ENCODE assay signal across 8 cellular contexts in the genomic region with DNA sequence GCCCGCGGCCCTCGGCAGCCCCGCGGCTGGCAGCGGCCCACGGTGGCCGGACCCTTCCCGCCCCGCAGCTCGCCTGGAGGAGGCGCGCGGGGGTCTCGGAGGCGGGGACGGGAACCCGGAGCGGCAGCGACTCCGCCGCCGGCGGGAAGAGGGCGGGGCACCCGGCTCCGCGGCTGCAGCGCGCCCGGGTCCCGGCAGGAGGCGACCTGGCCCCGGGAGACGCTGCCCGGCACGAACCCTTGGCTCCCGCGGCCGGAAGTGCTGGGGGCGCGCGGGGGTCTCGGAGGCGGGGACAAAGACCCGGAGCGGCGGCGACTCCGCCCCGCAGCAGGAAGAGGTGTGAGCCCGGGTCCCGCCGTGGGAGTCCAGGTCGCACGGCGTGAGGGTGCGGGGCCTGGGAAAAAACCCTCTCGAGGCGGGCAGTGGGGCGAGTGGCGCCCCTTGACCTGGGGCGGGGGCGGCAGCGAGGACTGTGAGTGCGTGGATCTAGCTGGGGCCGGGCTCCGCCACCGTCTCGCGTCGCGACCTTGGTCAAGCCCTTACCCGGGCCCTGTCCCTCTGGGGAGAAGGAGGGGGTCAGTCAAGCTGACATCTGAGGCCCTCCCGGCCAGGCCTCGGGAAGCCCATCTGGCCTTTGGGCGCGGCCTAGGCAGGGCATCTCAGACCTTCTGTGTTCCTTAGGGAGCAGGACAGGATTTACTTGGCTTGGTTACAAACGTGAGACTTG. TPM values are rescaled to one million over a fixed set of nuclear protein-coding genes. Genes with fewer than 3 reads are reported as not detected.
A peak's percentile ranks its signal among the peaks of the same experiment; 100 is the strongest.
DNase-seq lines count a peak whose midpoint lies in the region; ATAC-seq and TF ChIP-seq lines count a peak whose summit lies in the region.

A gene (minus strand): TSS at position 151 of the 727 bp plus-strand sequence. CDS start 230 bp downstream, outside the sequence.

- peak within 1 kb of the TSS; percentile 84 for H3K27ac Mint-ChIP-seq in activated T-helper 17 cell treated with anti-CD3 and anti-CD28 coated beads, Interleukin-2, amount 50 U/mL, for 72 hours
- H3K27ac Mint-ChIP-seq in natural killer cell: peak within 1 kb of the TSS; percentile 72 to 92

- no peaks in the 10 kb centered on the region for H3K36me3 Mint-ChIP-seq in activated T-helper 17 cell treated with anti-CD3 and anti-CD28 coated beads, Interleukin-2, amount 50 U/mL, for 72 hours (ENCODE audit: low read depth)
- no peaks in the 10 kb centered on the region for H3K36me3 Mint-ChIP-seq in natural killer cell

- peak within 1 kb of the TSS; percentile 84 for H3K4me3 Mint-ChIP-seq in activated T-helper 17 cell treated with anti-CD3 and anti-CD28 coated beads, Interleukin-2, amount 50 U/mL, for 72 hours
- peak within 1 kb of the TSS; percentile 87 for H3K4me3 Mint-ChIP-seq in natural killer cell

- no peaks in the 10 kb centered on the region for H3K9me3 ChIP-seq in Peyer's patch

- H3K27ac ChIP-seq in Peyer's patch: peak within 1 kb of the TSS; percentile 80 to 96 (median 84)

- ATAC-seq in GM19438 (IDR thresholded peaks at IDR 0.05; ENCODE audit: low read depth, unreplicated experiment) (peak; percentile 71), natural killer cell (peak; percentile 88 to 92 (median 89))
- peak; percentile 91 for ATAC-seq in activated T-helper 17 cell treated with anti-CD3 and anti-CD28 coated beads, Interleukin-2, amount 50 U/mL, for 72 hours (replicated peaks)

- H3K36me3 ChIP-seq in Peyer's patch: no peaks in the 10 kb centered on the region

- peaks cover 4% of the 10 kb centered on the region for H3K4me1 Mint-ChIP-seq in activated T-helper 17 cell treated with anti-CD3 and anti-CD28 coated beads, Interleukin-2, amount 50 U/mL, for 72 hours
- peaks cover 5 to 24% of the 10 kb centered on the region in 2 donors for H3K4me1 Mint-ChIP-seq in natural killer cell

- peak in 1 of 2 donors; percentile 53 for TF ChIP-seq POLR2A in Peyer's patch (IDR thresholded peaks at IDR 0.05)

- H3K4me3 ChIP-seq in Peyer's patch: peak within 1 kb of the TSS; percentile 46 to 98 (median 72)

- TF ChIP-seq CTCF in Peyer's patch (IDR thresholded peaks at IDR 0.05) (peak; percentile 68 to 98 (median 91)), natural killer cell (IDR thresholded peaks at IDR 0.05) (peak; percentile 76)

- H3K27me3 ChIP-seq in Peyer's patch: no peaks in the 10 kb centered on the region

- DNase-seq in CMK (ENCODE audit: low read depth): peak; percentile 77
- peak in 48 of 76 experiments; percentile 3 to 58 (median 34) for DNase-seq in HUDEP-2 (lab: John Stamatoyannopoulos, UW; ENCODE audit: unreplicated experiment in 76 of 76)
- peak; percentile 69 to 87 (median 86) for DNase-seq in Peyer's patch
- DNase-seq in fibroblast of peridontal ligament (ENCODE audit: extremely low read depth): peak; percentile 27
- DNase-seq in natural killer cell: peak; percentile 72
- DNase-seq in stimulated activated naive CD4-positive, alpha-beta T cell treated with Interleukin-2 at 50 U/mL for 16 hours (lab: John Stamatoyannopoulos, UW): peak; percentile 70

- H3K27me3 Mint-ChIP-seq in activated T-helper 17 cell treated with anti-CD3 and anti-CD28 coated beads, Interleukin-2, amount 50 U/mL, for 72 hours: no peaks in the 10 kb centered on the region
- no peaks in the 10 kb centered on the region for H3K27me3 Mint-ChIP-seq in natural killer cell (ENCODE audit: low read depth in 2 of 2)

- H3K9me3 Mint-ChIP-seq in activated T-helper 17 cell treated with anti-CD3 and anti-CD28 coated beads, Interleukin-2, amount 50 U/mL, for 72 hours: no peaks in the 10 kb centered on the region
- no peaks in the 10 kb centered on the region for H3K9me3 Mint-ChIP-seq in natural killer cell

- intact Hi-C loops in natural killer cell (cut with micrococcal nuclease): no loop called here

- peaks cover 0 to 24% (median 8%) of the 10 kb centered on the region in 4 donors for H3K4me1 ChIP-seq in Peyer's patch

RNA-seq across cellular contexts. Expression of the gene that starts here (rescaled TPM):
- total RNA-seq in Peyer's patch: 10 to 100 TPM; 17.5 to 70.9 (median 21.0) TPM
- 1 to 10 TPM in 1 of 2 donors, under 1 TPM in 1; 0.65 to 1.7 TPM for total RNA-seq in activated T-helper 17 cell treated with anti-CD3 and anti-CD28 coated beads, Interleukin-2, amount 50 U/mL, for 72 hours
- total RNA-seq in natural killer cell: 1 to 10 TPM in 1 of 3 donors, under 1 TPM in 2; 0.25 to 1.5 (median 0.99) TPM

Comparison
In these comparisons a context has a peak if more than half of its experiments do, and no peak if none do; other contexts are left out.
1. Peak in every context shown above with its lines: DNase-seq, ATAC-seq, H3K4me3 ChIP-seq and H3K27ac ChIP-seq.
2. RNA of the gene that starts here (total RNA-seq): 17.5 to 70.9 TPM in Peyer's patch; 0.65 to 1.7 TPM in activated T-helper 17 cell treated with anti-CD3 and anti-CD28 coated beads, Interleukin-2, amount 50 U/mL, for 72 hours and 0.25 to 1.5 TPM in natural killer cell; every median in the first group is over 4 times any median in the second.
3. DNase-seq: peak in every context shown above with its lines; median percentile 86 in Peyer's patch; 77 in CMK; 72 in natural killer cell; 70 in stimulated activated naive CD4-positive, alpha-beta T cell treated with Interleukin-2 at 50 U/mL for 16 hours; 34 in HUDEP-2; 27 in fibroblast of peridontal ligament.